Comparison of ENCODE assay signal across 15 cellular contexts in genomic region chr3:133412511-133413165, GRCh38. TPM values are rescaled to one million over a fixed set of nuclear protein-coding genes. Genes with fewer than 3 reads are reported as not detected.
DNase-seq lines count a peak whose midpoint lies in the region; ATAC-seq lines count a peak whose summit lies in the region.
"Had no signal": no experiment of that assay in that cellular context is flagged by ENCODE, and none has a peak within 500 bp of the region (broad histone marks: within the 10 kb centered on the region; RNA-seq: fewer than 3 reads in every experiment).

No MANE protein-coding gene starts in this region.

- no peaks in the 10 kb centered on the region for H3K4me1 Mint-ChIP-seq in activated CD8-positive, alpha-beta T cell treated with anti-CD3 and anti-CD28 coated beads, Interleukin-2, amount 10 ng/mL, durations not matched to agents 7 days and 5 days (ENCODE audit: low read depth)
- H3K4me1 Mint-ChIP-seq: natural killer cell had no signal

- intact Hi-C loops in left cardiac atrium (cut with DNase I) (no loop called here), left colon (cut with DNase I, micrococcal nuclease) (no loop called here)

- POLR2A ChIA-PET in activated CD8-positive, alpha-beta T cell treated with anti-CD3 and anti-CD28 coated beads, Interleukin-2, amount 10 ng/mL, durations not matched to agents 7 days and 5 days (lab: Charles Lee): interaction anchor here (0.6 kb wide), 1 partner anchor 179 kb away, joined by 3 read pairs; no protein-coding TSS in a partner anchor

- no peaks in the 10 kb centered on the region for H3K36me3 Mint-ChIP-seq in activated CD8-positive, alpha-beta T cell treated with anti-CD3 and anti-CD28 coated beads, Interleukin-2, amount 10 ng/mL, durations not matched to agents 7 days and 5 days (ENCODE audit: low read depth)
- H3K36me3 Mint-ChIP-seq: natural killer cell had no signal

- no peak overlapping the region for H3K4me3 ChIP-seq in skeletal muscle cell (ENCODE audit: low read depth, low read length)

- peak; percentile 30 for ATAC-seq in activated CD8-positive, alpha-beta T cell treated with anti-CD3 and anti-CD28 coated beads, Interleukin-2, amount 10 ng/mL, durations not matched to agents 7 days and 5 days
- ATAC-seq in left cardiac atrium: peak in 1 of 2 donors; percentile 61
- ATAC-seq in left colon: no peak
- ATAC-seq in HG03139 (IDR thresholded peaks at IDR 0.05; ENCODE audit: unreplicated experiment): no peak

- CTCF ChIA-PET in activated CD8-positive, alpha-beta T cell treated with anti-CD3 and anti-CD28 coated beads, Interleukin-2, amount 10 ng/mL, durations not matched to agents 7 days and 5 days (lab: Charles Lee): interaction anchor here (0.9 to 1.2 kb wide), 2 partner anchors 11 to 12 kb away, joined by 3 to 4 read pairs; no protein-coding TSS in a partner anchor

- no peak overlapping the region for H3K4me3 Mint-ChIP-seq in activated CD8-positive, alpha-beta T cell treated with anti-CD3 and anti-CD28 coated beads, Interleukin-2, amount 10 ng/mL, durations not matched to agents 7 days and 5 days
- H3K4me3 Mint-ChIP-seq: natural killer cell had no signal

- no peak overlapping the region for H3K27ac Mint-ChIP-seq in activated CD8-positive, alpha-beta T cell treated with anti-CD3 and anti-CD28 coated beads, Interleukin-2, amount 10 ng/mL, durations not matched to agents 7 days and 5 days
- H3K27ac Mint-ChIP-seq: natural killer cell had no signal

- DNase-seq in ELR (ENCODE audit: low read depth) (peak; percentile 83), left cardiac atrium (peak; percentile 44), skeletal muscle cell (ENCODE audit: low read depth) (peak; percentile 45), left colon (no peak), cerebellar nuclear complex (lab: John Stamatoyannopoulos, UW) (no peak)
- no peak for DNase-seq in activated CD8-positive, alpha-beta T cell treated with anti-CD3 and anti-CD28 coated beads, Interleukin-2, amount 10 ng/mL, durations not matched to agents 7 days and 5 days
- no peak for DNase-seq in activated effector memory CD4-positive, alpha-beta T cell treated with Interleukin-2 at 50 U/mL for 16 hours
- DNase-seq: activated CD4-positive, alpha-beta T cell treated with anti-CD3 and anti-CD28 coated beads, Interleukin-2, amount 50 U/mL, for 4 hours; natural killer cell; NCI-H187 treated with DMSO at 0.1 percent for 48 hours; stimulated activated CD4-positive, alpha-beta T cell treated with anti-CD3 and anti-CD28 coated beads, Interleukin-2, amount 100 ng/mL, for 48 hours had no signal

- H3K9me3 Mint-ChIP-seq in activated CD8-positive, alpha-beta T cell treated with anti-CD3 and anti-CD28 coated beads, Interleukin-2, amount 10 ng/mL, durations not matched to agents 7 days and 5 days (ENCODE audit: insufficient read depth): no peaks in the 10 kb centered on the region
- H3K9me3 Mint-ChIP-seq: natural killer cell had no signal

- H3K27me3 Mint-ChIP-seq in activated CD8-positive, alpha-beta T cell treated with anti-CD3 and anti-CD28 coated beads, Interleukin-2, amount 10 ng/mL, durations not matched to agents 7 days and 5 days (ENCODE audit: low read depth): peaks cover 8% of the 10 kb centered on the region

RNA-seq across cellular contexts. Expression of gene BFSP2, which starts 12.8 kb away (rescaled TPM):
- total RNA-seq in activated CD8-positive, alpha-beta T cell treated with anti-CD3 and anti-CD28 coated beads, Interleukin-2, amount 10 ng/mL, durations not matched to agents 7 days and 5 days: under 1 TPM; 0.42 to 0.45 TPM
- total RNA-seq in left cardiac atrium: not detected
- not detected for total RNA-seq in left colon
- total RNA-seq: aorta, G401, natural killer cell, ureter had no signal

Comparison
In these comparisons a context has a peak if more than half of its experiments do, and no peak if none do; other contexts are left out.
1. DNase-seq: peak in ELR (single experiment), left cardiac atrium (single experiment) and skeletal muscle cell (single experiment); none in activated CD8-positive, alpha-beta T cell treated with anti-CD3 and anti-CD28 coated beads, Interleukin-2, amount 10 ng/mL, durations not matched to agents 7 days and 5 days (single experiment), left colon (0 of 2), activated effector memory CD4-positive, alpha-beta T cell treated with Interleukin-2 at 50 U/mL for 16 hours (single experiment) and cerebellar nuclear complex (0 of 2).